10 cellular contexts compared by ENCODE assay signal in genomic region chr7:121337398-121337797, GRCh38. TPM values are rescaled to one million over a fixed set of nuclear protein-coding genes. Genes with fewer than 3 reads are reported as not detected.
DNase-seq lines count a peak whose midpoint lies in the region; ATAC-seq, FAIRE-seq and TF ChIP-seq lines count a peak whose summit lies in the region.
"Had no signal": no experiment of that assay in that cellular context is flagged by ENCODE, and none has a peak within 500 bp of the region (broad histone marks: within the 10 kb centered on the region; RNA-seq: fewer than 3 reads in every experiment).

No MANE protein-coding gene starts in this region.

- 93 to 100% methylated on average over 1 to 3 of the region's 3 CpGs for WGBS in endodermal cell (ENCODE audit: insufficient coverage in 1 of 2, insufficient read length in 1 of 2), 2 experiments

- TF ChIP-seq CTCF in DOHH2 (IDR thresholded peaks at IDR 0.05; ENCODE audit: low read depth, low read length, poor library complexity, severe bottlenecking) (peak; percentile 41), Panc1 (IDR thresholded peaks at IDR 0.05) (peak; percentile 36; the same call in 1 of the 2 replicates), MM.1S (IDR thresholded peaks at IDR 0.05; ENCODE audit: low read length) (no peak; the same call in 1 of the 2 replicates), endodermal cell (conservative IDR thresholded peaks at IDR 0.05) (no peak)

- H3F3A ChIP-seq in DOHH2 (ENCODE audit: control insufficient read depth, insufficient read depth) (no peaks in the 10 kb centered on the region), MM.1S (ENCODE audit: insufficient read depth, low read length) (no peaks in the 10 kb centered on the region)

- no peak overlapping the region for H3K27ac Mint-ChIP-seq in endodermal cell

- H3K9me2 ChIP-seq in DOHH2 (replicated peaks; ENCODE audit: control insufficient read depth, low read length) (no peaks in the 10 kb centered on the region), MM.1S (replicated peaks; ENCODE audit: insufficient read depth, low read length) (no peaks in the 10 kb centered on the region)

- H3K36me3 ChIP-seq in DOHH2 (ENCODE audit: control insufficient read depth, low read length) (peaks cover under 1% of the 10 kb centered on the region; the same call in 1 of the 2 replicates), Panc1 (ENCODE audit: control insufficient read depth, insufficient read depth, low read length) (no peaks in the 10 kb centered on the region), MM.1S (replicated peaks; ENCODE audit: insufficient read depth, low read length) (no peaks in the 10 kb centered on the region), endodermal cell (ENCODE audit: control insufficient read depth, insufficient read depth, low read length) (peaks cover 5% of the 10 kb centered on the region)

- H3K27ac ChIP-seq in DOHH2 (ENCODE audit: low read depth, low read length) (no peak overlapping the region), Panc1 (ENCODE audit: low read length) (no peak overlapping the region), MM.1S (ENCODE audit: low read length) (no peak overlapping the region), endodermal cell (ENCODE audit: low read depth, low read length) (no peak overlapping the region)

- H3K4me3 Mint-ChIP-seq in endodermal cell: no peak overlapping the region

- DNase-seq in H54 (ENCODE audit: insufficient read length, low spot score) (no peak), Panc1 (ENCODE audit: low read depth, low spot score) (no peak), iris pigment epithelial cell (ENCODE audit: low read depth) (peak; percentile 50), NK-92 (lab: John Stamatoyannopoulos, UW; ENCODE audit: unreplicated experiment) (no peak), MM.1S (no peak), germinal center (ENCODE audit: low spot score) (no peak), endodermal cell (no peak)
- DNase-seq: amniotic stem cell had no signal

- H3K9me3 ChIP-seq in DOHH2 (ENCODE audit: control insufficient read depth, insufficient read depth, low read length) (no peaks in the 10 kb centered on the region), Panc1 (ENCODE audit: control insufficient read depth, insufficient read depth, low read depth, low read length) (no peaks in the 10 kb centered on the region), MM.1S (replicated peaks; ENCODE audit: insufficient read depth, low read length) (no peaks in the 10 kb centered on the region), endodermal cell (ENCODE audit: control insufficient read depth, low read length) (no peaks in the 10 kb centered on the region)

- in situ Hi-C loops in Panc1 (cut with HindIII; ENCODE audit: low pct_unique_long_range_greater_than_20kb, low sequenced_read_pairs): no loop called here

- H3K4me2 ChIP-seq in DOHH2 (ENCODE audit: low read length) (no peak overlapping the region), MM.1S (ENCODE audit: low read depth, low read length) (no peak overlapping the region)

- peak; percentile 95 for FAIRE-seq in H54 (lab: Jason Lieb, UNC)

- 0 out of 2 replicates have a peak, but pooled peaks cover 8% of the 10 kb centered on the region for H3K27me3 ChIP-seq in DOHH2 (ENCODE audit: control insufficient read depth, low read length)
- peaks cover 33% of the 10 kb centered on the region for H3K27me3 ChIP-seq in Panc1 (ENCODE audit: control insufficient read depth, insufficient read depth, low read length)
- H3K27me3 ChIP-seq in MM.1S (replicated peaks; ENCODE audit: insufficient read depth, low read length): no peaks in the 10 kb centered on the region
- H3K27me3 ChIP-seq in endodermal cell (ENCODE audit: control insufficient read depth, insufficient read depth, low read length, poor library complexity, severe bottlenecking): peaks cover 1% of the 10 kb centered on the region

- H3K79me2 ChIP-seq in DOHH2 (ENCODE audit: control insufficient read depth, low read length) (no peaks in the 10 kb centered on the region), MM.1S (ENCODE audit: low read length) (no peaks in the 10 kb centered on the region)

- CTCF ChIA-PET in Panc1 (lab: Charles Lee): interaction anchor here (0.6 kb wide), 1 partner anchor 401 kb away, joined by 3 read pairs; no protein-coding TSS in a partner anchor

- no peaks in the 10 kb centered on the region for H3K9me3 Mint-ChIP-seq in endodermal cell

- POLR2A ChIA-PET in Panc1 (lab: Charles Lee): no interaction called here

- no peak overlapping the region for H3K9ac ChIP-seq in MM.1S (ENCODE audit: low read length)
- H3K9ac ChIP-seq in endodermal cell (ENCODE audit: extremely low read depth, low read length, poor library complexity, severe bottlenecking): no peak overlapping the region

- no TSS peak for BruUV-seq in Panc1 (replicated peaks; lab: Mats Ljungman, UMichigan)

- peaks cover 5% of the 10 kb centered on the region for H3K36me3 Mint-ChIP-seq in endodermal cell (ENCODE audit: low read depth)

- no peaks in the 10 kb centered on the region for H3K4me1 ChIP-seq in DOHH2 (ENCODE audit: control insufficient read depth, low read length)
- no peaks in the 10 kb centered on the region for H3K4me1 ChIP-seq in Panc1 (ENCODE audit: control insufficient read depth, insufficient read depth, low read length)
- no peaks in the 10 kb centered on the region for H3K4me1 ChIP-seq in MM.1S (ENCODE audit: low read length)
- H3K4me1 ChIP-seq in endodermal cell (ENCODE audit: control insufficient read depth, insufficient read depth, low read length): no peaks in the 10 kb centered on the region

- no peak overlapping the region for H2AFZ ChIP-seq in MM.1S (ENCODE audit: low read length)

- TF ChIP-seq POLR2A in H54 (IDR thresholded peaks at IDR 0.05; ENCODE audit: low read depth, low read length): no peak

- peaks cover 4% of the 10 kb centered on the region for H3K27me3 Mint-ChIP-seq in endodermal cell (ENCODE audit: insufficient read depth)

- H4K20me1 ChIP-seq in DOHH2 (ENCODE audit: control insufficient read depth, insufficient read depth, low read depth, low read length): no peaks in the 10 kb centered on the region
- no peaks in the 10 kb centered on the region for H4K20me1 ChIP-seq in MM.1S (ENCODE audit: insufficient read depth, low read length)

- no peaks in the 10 kb centered on the region for H3K4me1 Mint-ChIP-seq in endodermal cell

- H3K4me3 ChIP-seq in DOHH2 (ENCODE audit: low read length): no peak overlapping the region
- H3K4me3 ChIP-seq in Panc1 (ENCODE audit: low read depth in 2 of 2, low read length in 2 of 2): no peak overlapping the region
- H3K4me3 ChIP-seq in MM.1S (ENCODE audit: low read length): no peak overlapping the region
- no peak overlapping the region for H3K4me3 ChIP-seq in endodermal cell (ENCODE audit: low read length)

- intact Hi-C loops in Panc1 (cut with micrococcal nuclease; ENCODE audit: unreplicated experiment): loop anchor here (5.0 kb wide), 1 partner anchor 210 kb away; no protein-coding TSS in a partner anchor

- ATAC-seq in Panc1: peak; percentile 89

RNA-seq across cellular contexts. Expression of gene WNT16, which starts 8.6 kb away (rescaled TPM):
- total RNA-seq in Panc1 (2021; ENCODE audit: unreplicated experiment) (0.39 TPM), endodermal cell (under 1 TPM; 0.57 to 0.93 TPM)
- polyA plus RNA-seq in Panc1 (2012; ENCODE audit: insufficient read length): 0.23 TPM
- 0.18 TPM for polyA plus RNA-seq in endodermal cell (2013, experiment 1 of 2)
- polyA plus RNA-seq in endodermal cell (2013, experiment 2 of 2): not detected
- total RNA-seq: T-helper 1 cell treated with Interleukin-12 subunit alpha and Interleukin-12 subunit beta and Interleukin-4 antibody, amounts not matched to agents 30 ng/mL and 1 ng/mL, for 36 hours had no signal

RNA-seq across cellular contexts. Expression of gene FAM3C, which starts 58.7 kb away (rescaled TPM):
- total RNA-seq in Panc1 (2021; ENCODE audit: unreplicated experiment) (55.4 TPM), endodermal cell (10 to 100 TPM; 61.3 to 61.5 TPM)
- 56.3 TPM for polyA plus RNA-seq in Panc1 (2012; ENCODE audit: insufficient read length)
- 54.5 TPM for polyA plus RNA-seq in endodermal cell (2013, experiment 1 of 2)
- 53.0 TPM for polyA plus RNA-seq in endodermal cell (2013, experiment 2 of 2)

Comparison
In these comparisons a context has a peak if more than half of its experiments do, and no peak if none do; other contexts are left out.
1. CTCF ChIP-seq: peak in DOHH2 (single experiment) and Panc1 (single experiment); none in MM.1S (single experiment) and endodermal cell (single experiment).